8 cellular contexts compared by ENCODE assay signal in genomic region chr3:129399145-129399894, GRCh38. TPM values are rescaled to one million over a fixed set of nuclear protein-coding genes. Genes with fewer than 3 reads are reported as not detected.
DNase-seq lines count a peak whose midpoint lies in the region; ATAC-seq and TF ChIP-seq lines count a peak whose summit lies in the region.

No MANE protein-coding gene starts in this region.

- no TSS peak for BruUV-seq in PC-3 (replicated peaks; lab: Mats Ljungman, UMichigan)

- H3K27me3 ChIP-seq in PC-3 (ENCODE audit: low read length): no peaks in the 10 kb centered on the region
- H3K27me3 ChIP-seq in esophagus muscularis mucosa: no peaks in the 10 kb centered on the region
- H3K27me3 ChIP-seq in muscle layer of duodenum (ENCODE audit: low read depth, low read length): no peaks in the 10 kb centered on the region

- no peak for TF ChIP-seq POLR2A in esophagus muscularis mucosa (IDR thresholded peaks at IDR 0.05; ENCODE audit: low read depth)

- no peak; the same call in 1 of the 2 replicates for TF ChIP-seq RAD21 in Ishikawa (IDR thresholded peaks at IDR 0.05; ENCODE audit: low read depth)

- TF ChIP-seq CTCF in PC-3 (conservative IDR thresholded peaks at IDR 0.05; ENCODE audit: low read depth, low read length) (peak; percentile 74), esophagus muscularis mucosa (IDR thresholded peaks at IDR 0.05) (peak; percentile 76 to 86 (median 81))

- H3K9me2 ChIP-seq in PC-3 (replicated peaks; ENCODE audit: low read length): no peaks in the 10 kb centered on the region

- no peaks in the 10 kb centered on the region for H3K27me3 Mint-ChIP-seq in activated T-cell treated with anti-CD3 and anti-CD28 coated beads, Interleukin-2, amount 50 U/mL, for 24 hours

- peak overlapping the region; percentile 89 for H3K4me3 ChIP-seq in PC-3 (ENCODE audit: low read length)
- H3K4me3 ChIP-seq in esophagus muscularis mucosa: peak overlapping the region; percentile 78 to 96 (median 86)
- H3K4me3 ChIP-seq in muscle layer of duodenum (ENCODE audit: low read depth in 1 of 2, low read length in 2 of 2): peak overlapping the region; percentile 80 to 92

- no peaks in the 10 kb centered on the region for H3F3A ChIP-seq in PC-3 (ENCODE audit: low read length, unreplicated experiment)

- peak overlapping the region; percentile 87 for H2AFZ ChIP-seq in PC-3 (ENCODE audit: low read length)

- peak overlapping the region; percentile 93 for H3K9ac ChIP-seq in PC-3 (ENCODE audit: low read length)

- peak; percentile 91 for DNase-seq in DMS79 (lab: John Stamatoyannopoulos, UW)
- DNase-seq in PC-3: peak; percentile 93
- DNase-seq in activated T-cell treated with anti-CD3 and anti-CD28 coated beads, Interleukin-2, amount 50 U/mL, for 24 hours: peak; percentile 75
- peak; percentile 93 for DNase-seq in esophagus muscularis mucosa (ENCODE audit: extremely low spot score)
- peak; percentile 41 for DNase-seq in stimulated activated CD8-positive, alpha-beta memory T cell treated with anti-CD3 and anti-CD28 coated beads, Interleukin-7, amount 100 ng/mL, for 24 hours (ENCODE audit: low read depth)

- H3K4me3 Mint-ChIP-seq in activated T-cell treated with anti-CD3 and anti-CD28 coated beads, Interleukin-2, amount 50 U/mL, for 24 hours: peak overlapping the region; percentile 99

- no peaks in the 10 kb centered on the region for H3K9me3 Mint-ChIP-seq in activated T-cell treated with anti-CD3 and anti-CD28 coated beads, Interleukin-2, amount 50 U/mL, for 24 hours

- peaks cover 35% of the 10 kb centered on the region for H3K4me1 Mint-ChIP-seq in activated T-cell treated with anti-CD3 and anti-CD28 coated beads, Interleukin-2, amount 50 U/mL, for 24 hours (ENCODE audit: low read depth)

- peaks cover 50% of the 10 kb centered on the region for H3K36me3 Mint-ChIP-seq in activated T-cell treated with anti-CD3 and anti-CD28 coated beads, Interleukin-2, amount 50 U/mL, for 24 hours (ENCODE audit: low read depth)

- CTCF ChIA-PET in PC-3 (lab: Charles Lee): no interaction called here

- H3K27ac ChIP-seq in PC-3 (ENCODE audit: low read length) (peak overlapping the region; percentile 53), esophagus muscularis mucosa (replicated peaks in 1 of 4) (peak overlapping the region; percentile 85 to 90 (median 86)), muscle layer of duodenum (ENCODE audit: low read length) (peak overlapping the region; percentile 98)

- no peaks in the 10 kb centered on the region for H4K20me1 ChIP-seq in PC-3 (ENCODE audit: low read length)

- peak overlapping the region; percentile 98 for H3K27ac Mint-ChIP-seq in activated T-cell treated with anti-CD3 and anti-CD28 coated beads, Interleukin-2, amount 50 U/mL, for 24 hours

- ATAC-seq in GM21576 (IDR thresholded peaks at IDR 0.05; ENCODE audit: unreplicated experiment) (peak; percentile 81), PC-3 (peak; percentile 92)

- intact Hi-C loops in PC-3 (cut with micrococcal nuclease) (loop anchor here (1.0 kb wide), 1 partner anchor 41 kb away; the partner anchor contains the start of gene IFT122), esophagus muscularis mucosa (cut with DNase I) (no loop called here)

- peaks cover 8% of the 10 kb centered on the region for H3K4me1 ChIP-seq in PC-3 (ENCODE audit: insufficient read depth, low read length)
- H3K4me1 ChIP-seq in esophagus muscularis mucosa: peaks cover 27 to 42% (median 32%) of the 10 kb centered on the region in 4 donors
- peaks cover 5 to 14% of the 10 kb centered on the region in 2 donors for H3K4me1 ChIP-seq in muscle layer of duodenum (ENCODE audit: control insufficient read depth in 1 of 2, insufficient read depth in 2 of 2, low read length in 2 of 2)

- H3K4me2 ChIP-seq in PC-3 (ENCODE audit: low read length): peak overlapping the region; percentile 93

- H3K36me3 ChIP-seq in PC-3 (ENCODE audit: low read depth, low read length) (no peaks in the 10 kb centered on the region), esophagus muscularis mucosa (peaks cover 0 to 24% (median 10%) of the 10 kb centered on the region in 4 donors), muscle layer of duodenum (ENCODE audit: control insufficient read depth in 1 of 2, insufficient read depth in 2 of 2, low read length in 2 of 2) (peaks cover 0 to 7% of the 10 kb centered on the region in 2 donors)

- WGBS in esophagus muscularis mucosa: under 1% methylated on average over 23 of the region's 25 CpGs

- TF ChIP-seq EP300 in Ishikawa (IDR thresholded peaks at IDR 0.05; ENCODE audit: borderline replicate concordance) (no peak), esophagus muscularis mucosa (IDR thresholded peaks at IDR 0.05) (no peak)

- peaks cover 47% of the 10 kb centered on the region for H3K79me2 ChIP-seq in PC-3 (ENCODE audit: low read length)

- POLR2A ChIA-PET in PC-3 (lab: Charles Lee; ENCODE audit: unreplicated experiment): interaction anchor here (0.6 kb wide), 1 partner anchor 30 kb away, joined by 7 read pairs; no protein-coding TSS in a partner anchor

- H3K9me3 ChIP-seq in PC-3 (ENCODE audit: low read length) (no peaks in the 10 kb centered on the region), esophagus muscularis mucosa (no peaks in the 10 kb centered on the region), muscle layer of duodenum (ENCODE audit: control insufficient read depth in 1 of 2, low read length in 2 of 2) (no peaks in the 10 kb centered on the region)

TF ChIP-seq in Ishikawa, 13 proteins besides CTCF, POLR2A, EP300 and RAD21:
- TF ChIP-seq ZBTB7A (IDR thresholded peaks at IDR 0.05; ENCODE audit: low read depth) (no peak), TEAD4 (IDR thresholded peaks at IDR 0.05) (0 out of 2 replicates have a peak, but pooled peaks have one; percentile 12)

RNA-seq across cellular contexts. Expression of gene EFCAB12, which starts 29.1 kb away (rescaled TPM):
- total RNA-seq in PC-3 (2014; rRNA removed) (0.04 and 0.12 TPM in 2 replicates), esophagus muscularis mucosa (under 1 TPM in 2 of 4 donors, not detected in 2; 0.19 to 0.42 TPM)

RNA-seq across cellular contexts. Expression of gene MBD4, which starts 40.4 kb away (rescaled TPM):
- total RNA-seq in PC-3 (2014; rRNA removed): 11.4 and 21.1 TPM in 2 replicates
- 10 to 100 TPM; 12.1 to 23.3 (median 16.4) TPM for total RNA-seq in esophagus muscularis mucosa

RNA-seq across cellular contexts. Expression of gene IFT122, which starts 40.7 kb away (rescaled TPM):
- 10.2 and 13.8 TPM in 2 replicates for total RNA-seq in PC-3 (2014; rRNA removed)
- total RNA-seq in esophagus muscularis mucosa: 10 to 100 TPM; 19.5 to 32.8 (median 21.9) TPM

Comparison
In these comparisons a context has a peak if more than half of its experiments do, and no peak if none do; other contexts are left out.
1. Peak in every context shown above with its lines: DNase-seq, ATAC-seq, H3K4me3 ChIP-seq and H3K27ac ChIP-seq.
2. DNase-seq: peak in every context shown above with its lines; median percentile 93 in PC-3; 93 in esophagus muscularis mucosa; 91 in DMS79; 75 in activated T-cell treated with anti-CD3 and anti-CD28 coated beads, Interleukin-2, amount 50 U/mL, for 24 hours; 41 in stimulated activated CD8-positive, alpha-beta memory T cell treated with anti-CD3 and anti-CD28 coated beads, Interleukin-7, amount 100 ng/mL, for 24 hours.